1 cellular context compared by ENCODE assay signal in genomic region chr4:159390648-159391047, GRCh38.
TF ChIP-seq lines count a peak whose summit lies in the region.

No MANE protein-coding gene starts in this region.

TF ChIP-seq in endothelial cell of umbilical vein, 7 proteins besides CTCF, POLR2A, EP300 and RAD21 (continued from another document):
- TF ChIP-seq MYC (IDR thresholded peaks at IDR 0.05; ENCODE audit: low read depth, low read length) (no peak), POLR2AphosphoS5 (IDR thresholded peaks at IDR 0.05; ENCODE audit: insufficient read depth, low read depth, low read length) (peak; percentile 90), MAX (IDR thresholded peaks at IDR 0.05; ENCODE audit: insufficient read depth, insufficient read length) (no peak), FOS (IDR thresholded peaks at IDR 0.05; ENCODE audit: borderline replicate concordance, insufficient read depth, low read length) (peak; percentile 75), EZH2 (IDR thresholded peaks at IDR 0.05; ENCODE audit: borderline replicate concordance, low read depth, low read length, severe bottlenecking) (no peak)
